1 cellular context compared by ENCODE assay signal in the genomic region with DNA sequence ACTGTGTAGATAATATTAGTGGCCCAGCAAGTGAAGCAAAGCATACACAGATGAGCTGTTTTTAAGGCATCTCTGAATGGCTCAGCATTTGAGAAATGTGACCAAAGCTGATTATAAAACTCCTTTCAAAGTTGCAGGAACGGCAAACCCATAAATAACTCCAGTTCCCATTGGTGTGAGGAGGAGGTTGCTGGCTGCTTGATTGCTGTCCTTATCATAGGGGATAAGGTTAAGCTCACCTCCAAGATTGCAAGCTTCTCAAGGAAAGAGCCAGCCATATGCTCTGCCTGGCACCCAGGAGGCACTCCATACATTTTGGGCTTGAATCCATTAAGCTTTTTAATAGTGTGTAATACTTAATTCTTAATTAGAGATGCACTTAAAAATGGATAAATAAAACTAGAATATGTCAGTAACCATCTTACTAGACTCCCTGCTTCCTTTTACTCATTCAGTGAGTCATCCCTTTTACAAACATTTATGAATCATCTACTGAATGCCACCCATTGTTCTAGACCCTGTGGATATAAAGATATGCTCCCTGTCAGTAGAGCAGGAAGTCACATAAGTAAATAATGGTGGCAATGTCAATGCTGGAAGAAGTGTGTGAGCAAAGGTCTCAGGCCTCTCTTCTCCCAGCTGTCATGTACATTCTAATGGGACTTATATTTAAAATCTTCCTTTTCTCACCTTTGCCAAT.
TF ChIP-seq lines count a peak whose summit lies in the region.

No MANE protein-coding gene starts in this region.

TF ChIP-seq in HepG2, 621 proteins besides CTCF, POLR2A, EP300 and RAD21 (continued from another document and continues in another):
- TF ChIP-seq PATZ1 (CRISPR knock-in tag; IDR thresholded peaks at IDR 0.05) (peak; percentile 40; the same call in 1 of the 2 replicates), SKIL (CRISPR knock-in tag; IDR thresholded peaks at IDR 0.05; ENCODE audit: borderline replicate concordance) (0 out of 2 replicates have a peak, but pooled peaks have one; percentile 43), ZFP90 (CRISPR knock-in tag; IDR thresholded peaks at IDR 0.05; ENCODE audit: borderline replicate concordance) (peak; percentile 13; the same call in 1 of the 2 replicates), IKZF4 (CRISPR knock-in tag; IDR thresholded peaks at IDR 0.05; ENCODE audit: borderline replicate concordance, low read depth, not compliant biosample characterization) (no peak), ZNF614 (CRISPR knock-in tag; IDR thresholded peaks at IDR 0.05; ENCODE audit: borderline replicate concordance) (peak; percentile 85; the same call in 1 of the 2 replicates), ZNF264 (CRISPR knock-in tag; IDR thresholded peaks at IDR 0.05) (peak; percentile 82; the same call in 1 of the 2 replicates), ZNF670 (CRISPR knock-in tag; IDR thresholded peaks at IDR 0.05; ENCODE audit: borderline replicate concordance) (no peak), SP5 (CRISPR knock-in tag; IDR thresholded peaks at IDR 0.05; ENCODE audit: borderline replicate concordance, low read depth) (peak; percentile 22; the same call in 1 of the 2 replicates), ZNF280B (CRISPR knock-in tag; IDR thresholded peaks at IDR 0.05; ENCODE audit: borderline replicate concordance) (no peak), IKZF5 (CRISPR knock-in tag; IDR thresholded peaks at IDR 0.05) (peak; percentile 54; the same call in 1 of the 2 replicates), CSRNP2 (CRISPR knock-in tag; conservative IDR thresholded peaks at IDR 0.05; ENCODE audit: low read depth) (no peak), ZNF543 (CRISPR knock-in tag; IDR thresholded peaks at IDR 0.05) (peak; percentile 88), FOSL1 (CRISPR knock-in tag; IDR thresholded peaks at IDR 0.05; ENCODE audit: borderline replicate concordance) (peak; percentile 98), MED1 (CRISPR knock-in tag; IDR thresholded peaks at IDR 0.05) (peak; percentile 96), ZNF792 (CRISPR knock-in tag; IDR thresholded peaks at IDR 0.05) (peak; percentile 84; the same call in 1 of the 2 replicates), SMC3 (IDR thresholded peaks at IDR 0.05; ENCODE audit: low read length) (peak; percentile 6; the same call in 1 of the 2 replicates), KLF16 (CRISPR knock-in tag; IDR thresholded peaks at IDR 0.05) (peak in 1 of 2 experiments; percentile 78; a peak in 2 of 4 replicates), MBNL3 (CRISPR knock-in tag; conservative IDR thresholded peaks at IDR 0.05) (no peak), ZNF44 (CRISPR knock-in tag; IDR thresholded peaks at IDR 0.05) (no peak), GATAD1 (CRISPR knock-in tag; IDR thresholded peaks at IDR 0.05) (peak; percentile 37; the same call in 1 of the 2 replicates), ZNF704 (CRISPR knock-in tag; IDR thresholded peaks at IDR 0.05; ENCODE audit: borderline replicate concordance) (0 out of 2 replicates have a peak, but pooled peaks have one; percentile 16), MNT (IDR thresholded peaks at IDR 0.05) (0 out of 2 replicates have a peak, but pooled peaks have one; percentile 20), PAXIP1 (CRISPR knock-in tag; conservative IDR thresholded peaks at IDR 0.05) (peak; percentile 99), CREM (IDR thresholded peaks at IDR 0.05) (peak; percentile 83), CREM (CRISPR knock-in tag; IDR thresholded peaks at IDR 0.05) (no peak), ZNF652 (CRISPR knock-in tag; IDR thresholded peaks at IDR 0.05; ENCODE audit: borderline replicate concordance, low read depth) (peak; percentile 65; the same call in 1 of the 2 replicates), ZFY (CRISPR knock-in tag; IDR thresholded peaks at IDR 0.05) (peak; percentile 55)
- TF ChIP-seq, protein P1, sequence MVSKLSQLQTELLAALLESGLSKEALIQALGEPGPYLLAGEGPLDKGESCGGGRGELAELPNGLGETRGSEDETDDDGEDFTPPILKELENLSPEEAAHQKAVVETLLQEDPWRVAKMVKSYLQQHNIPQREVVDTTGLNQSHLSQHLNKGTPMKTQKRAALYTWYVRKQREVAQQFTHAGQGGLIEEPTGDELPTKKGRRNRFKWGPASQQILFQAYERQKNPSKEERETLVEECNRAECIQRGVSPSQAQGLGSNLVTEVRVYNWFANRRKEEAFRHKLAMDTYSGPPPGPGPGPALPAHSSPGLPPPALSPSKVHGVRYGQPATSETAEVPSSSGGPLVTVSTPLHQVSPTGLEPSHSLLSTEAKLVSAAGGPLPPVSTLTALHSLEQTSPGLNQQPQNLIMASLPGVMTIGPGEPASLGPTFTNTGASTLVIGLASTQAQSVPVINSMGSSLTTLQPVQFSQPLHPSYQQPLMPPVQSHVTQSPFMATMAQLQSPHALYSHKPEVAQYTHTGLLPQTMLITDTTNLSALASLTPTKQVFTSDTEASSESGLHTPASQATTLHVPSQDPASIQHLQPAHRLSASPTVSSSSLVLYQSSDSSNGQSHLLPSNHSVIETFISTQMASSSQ (IDR thresholded peaks at IDR 0.05; ENCODE audit: low read depth), result peak; percentile 63
- TF ChIP-seq, protein P1 (CRISPR knock-in tag; IDR thresholded peaks at IDR 0.05; ENCODE audit: borderline replicate concordance), result peak; percentile 44; the same call in 1 of the 2 replicates
- TF ChIP-seq, protein P2, sequence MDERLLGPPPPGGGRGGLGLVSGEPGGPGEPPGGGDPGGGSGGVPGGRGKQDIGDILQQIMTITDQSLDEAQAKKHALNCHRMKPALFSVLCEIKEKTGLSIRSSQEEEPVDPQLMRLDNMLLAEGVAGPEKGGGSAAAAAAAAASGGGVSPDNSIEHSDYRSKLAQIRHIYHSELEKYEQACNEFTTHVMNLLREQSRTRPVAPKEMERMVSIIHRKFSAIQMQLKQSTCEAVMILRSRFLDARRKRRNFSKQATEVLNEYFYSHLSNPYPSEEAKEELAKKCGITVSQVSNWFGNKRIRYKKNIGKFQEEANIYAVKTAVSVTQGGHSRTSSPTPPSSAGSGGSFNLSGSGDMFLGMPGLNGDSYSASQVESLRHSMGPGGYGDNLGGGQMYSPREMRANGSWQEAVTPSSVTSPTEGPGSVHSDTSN (CRISPR knock-in tag; IDR thresholded peaks at IDR 0.05), result peak; percentile 52; the same call in 1 of the 2 replicates
